Comparison of ENCODE assay signal across 11 cellular contexts in the genomic region with DNA sequence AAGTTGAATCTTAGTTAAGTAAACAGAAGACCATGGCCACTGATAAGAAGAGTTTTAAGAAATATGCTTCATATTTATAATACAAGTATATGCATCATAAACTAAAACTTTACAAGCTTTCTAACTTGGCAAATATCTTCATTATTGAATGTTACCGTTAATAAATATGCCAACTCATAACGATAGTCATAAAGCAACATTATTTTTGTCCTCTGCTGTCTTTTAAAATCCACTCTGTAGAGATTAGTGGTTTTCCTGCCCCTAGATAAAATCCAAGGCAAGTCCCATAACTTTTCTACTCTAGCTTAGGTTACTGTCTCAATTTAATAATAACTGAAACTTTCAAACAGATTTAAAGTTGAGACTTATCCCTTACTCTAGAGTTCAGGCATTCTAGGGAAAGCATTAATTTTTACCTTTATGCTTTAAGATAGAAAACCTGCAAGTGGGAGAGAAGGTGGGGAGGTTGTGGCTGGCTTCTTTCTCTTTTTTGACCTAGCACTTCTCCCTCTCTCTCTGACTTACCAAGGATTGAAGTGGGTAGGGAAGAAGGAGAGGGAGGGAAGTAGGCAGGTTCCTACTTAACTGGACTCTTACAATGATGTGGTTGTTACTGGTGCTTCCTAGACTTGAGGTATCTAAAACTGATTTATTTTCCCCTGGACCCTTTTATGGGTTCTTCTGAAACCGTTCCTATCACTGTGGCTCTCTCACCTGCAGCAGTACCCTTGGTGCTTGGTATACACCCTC. TPM values are rescaled to one million over a fixed set of nuclear protein-coding genes. Genes with fewer than 3 reads are reported as not detected.
DNase-seq lines count a peak whose midpoint lies in the region; ATAC-seq, FAIRE-seq and TF ChIP-seq lines count a peak whose summit lies in the region.
"Had no signal": no experiment of that assay in that cellular context is flagged by ENCODE, and none has a peak within 500 bp of the region (broad histone marks: within the 10 kb centered on the region; RNA-seq: fewer than 3 reads in every experiment).

No MANE protein-coding gene starts in this region.

- H3K36me3 Mint-ChIP-seq in astrocyte (ENCODE audit: low read depth, unreplicated experiment): peaks cover 3% of the 10 kb centered on the region
- H3K36me3 Mint-ChIP-seq in naive thymus-derived CD4-positive, alpha-beta T cell: peaks cover 0 to 20% (median 17%) of the 10 kb centered on the region in 5 donors

- H3K9ac ChIP-seq in HUES48 (ENCODE audit: low read depth, low read length) (no peak overlapping the region), astrocyte (ENCODE audit: low read length) (peak overlapping the region; percentile 69)

- no peak for TF ChIP-seq CTCF in AG04450 (IDR thresholded peaks at IDR 0.05; ENCODE audit: low read depth, low read length)
- TF ChIP-seq CTCF in astrocyte (IDR thresholded peaks at IDR 0.05; ENCODE audit: insufficient read depth, low read depth, low read length): no peak

- no peak for ATAC-seq in naive thymus-derived CD4-positive, alpha-beta T cell
- no peak for ATAC-seq in HG03378 (IDR thresholded peaks at IDR 0.05; ENCODE audit: unreplicated experiment)
- ATAC-seq: gastroesophageal sphincter had no signal

- H3K4me3 ChIP-seq in AG04450 (ENCODE audit: low read depth, low read length): no peak overlapping the region
- H3K4me3 ChIP-seq in HUES48 (ENCODE audit: low read depth, low read length): no peak overlapping the region
- H3K4me3 ChIP-seq in astrocyte (ENCODE audit: insufficient read depth, low read depth, low read length): no peak overlapping the region
- H3K4me3 ChIP-seq in naive thymus-derived CD4-positive, alpha-beta T cell (ENCODE audit: low read length): no peak overlapping the region
- H3K4me3 ChIP-seq: gastroesophageal sphincter had no signal

- peak overlapping the region; percentile 81 for H3K27ac Mint-ChIP-seq in astrocyte (ENCODE audit: unreplicated experiment)
- peak overlapping the region; percentile 62 to 93 (median 90) for H3K27ac Mint-ChIP-seq in naive thymus-derived CD4-positive, alpha-beta T cell

- H3K27me3 Mint-ChIP-seq in astrocyte (ENCODE audit: low read depth, unreplicated experiment): no peaks in the 10 kb centered on the region
- H3K27me3 Mint-ChIP-seq in naive thymus-derived CD4-positive, alpha-beta T cell: no peaks in the 10 kb centered on the region

- H3K27me3 ChIP-seq in AG04450 (ENCODE audit: control insufficient read depth, insufficient read depth, low read length) (no peaks in the 10 kb centered on the region), HUES48 (ENCODE audit: control insufficient read depth, insufficient read depth, low read length) (no peaks in the 10 kb centered on the region), astrocyte (ENCODE audit: insufficient read depth, low read length) (no peaks in the 10 kb centered on the region)
- H3K27me3 ChIP-seq in naive thymus-derived CD4-positive, alpha-beta T cell (ENCODE audit: control insufficient read depth in 2 of 2, insufficient read depth in 2 of 2, low read length in 2 of 2): no peaks in the 10 kb centered on the region
- H3K27me3 ChIP-seq: gastroesophageal sphincter had no signal

- intact Hi-C loops in naive thymus-derived CD4-positive, alpha-beta T cell (cut with micrococcal nuclease): loop anchor here (1.0 kb wide), 2 partner anchors 7 to 28 kb away; no protein-coding TSS in a partner anchor

- H3K9me3 ChIP-seq in AG04450 (ENCODE audit: control insufficient read depth, insufficient read depth, low read length) (no peaks in the 10 kb centered on the region), HUES48 (ENCODE audit: control insufficient read depth, insufficient read depth, low read length) (no peaks in the 10 kb centered on the region), astrocyte (ENCODE audit: insufficient read depth, low read depth, low read length) (no peaks in the 10 kb centered on the region)
- no peaks in the 10 kb centered on the region for H3K9me3 ChIP-seq in naive thymus-derived CD4-positive, alpha-beta T cell (ENCODE audit: control insufficient read depth in 2 of 3, low read length in 3 of 3)
- H3K9me3 ChIP-seq: gastroesophageal sphincter had no signal

- peak overlapping the region; percentile 7 for H3K4me3 Mint-ChIP-seq in astrocyte (ENCODE audit: unreplicated experiment)
- H3K4me3 Mint-ChIP-seq in naive thymus-derived CD4-positive, alpha-beta T cell: peak overlapping the region; percentile 0 to 77 (median 53)

- H3K4me1 ChIP-seq in HUES48 (ENCODE audit: control insufficient read depth, insufficient read depth, low read length) (peaks cover 2% of the 10 kb centered on the region; the same call in 1 of the 2 replicates), astrocyte (ENCODE audit: insufficient read depth, low read length) (peaks cover 53% of the 10 kb centered on the region)
- peaks cover 0 to 20% of the 10 kb centered on the region in 2 donors for H3K4me1 ChIP-seq in naive thymus-derived CD4-positive, alpha-beta T cell (ENCODE audit: control insufficient read depth in 2 of 2, insufficient read depth in 2 of 2, low read length in 2 of 2)

- POLR2A ChIA-PET in AG04450 (lab: Yijun Ruan, JAX): interaction anchor here (0.5 kb wide), 1 partner anchor 115 kb away, joined by 5 read pairs; no protein-coding TSS in a partner anchor
- POLR2A ChIA-PET in naive thymus-derived CD4-positive, alpha-beta T cell (lab: Charles Lee): interaction anchor here (1.0 to 2.3 kb wide), 3 partner anchors 11 to 28 kb away, joined by 3 to 9 read pairs (median 3); no protein-coding TSS in a partner anchor

- FAIRE-seq in astrocyte (lab: Jason Lieb, UNC): no peak

- H2AFZ ChIP-seq in astrocyte (ENCODE audit: low read depth, low read length): no peak overlapping the region

- H3K36me3 ChIP-seq in HUES48 (ENCODE audit: control insufficient read depth, insufficient read depth, low read length) (peaks cover 3% of the 10 kb centered on the region; the same call in 1 of the 2 replicates), astrocyte (ENCODE audit: insufficient read depth, low read length) (peaks cover 10% of the 10 kb centered on the region)
- H3K36me3 ChIP-seq in naive thymus-derived CD4-positive, alpha-beta T cell (ENCODE audit: control insufficient read depth in 2 of 3, insufficient read depth in 3 of 3, low read length in 3 of 3): peaks cover 0 to 10% (median 1%) of the 10 kb centered on the region in 3 experiments

- peak overlapping the region; percentile 89 for H3K27ac ChIP-seq in AG04450 (ENCODE audit: low read depth, low read length)
- H3K27ac ChIP-seq in HUES48 (ENCODE audit: low read depth, low read length): peak overlapping the region; percentile 72
- peak overlapping the region; percentile 96 for H3K27ac ChIP-seq in astrocyte (ENCODE audit: low read depth, low read length)
- peak overlapping the region; percentile 48 for H3K27ac ChIP-seq in naive thymus-derived CD4-positive, alpha-beta T cell (ENCODE audit: low read depth, low read length)

- H4K20me1 ChIP-seq in astrocyte (ENCODE audit: insufficient read depth, low read length): no peaks in the 10 kb centered on the region

- peak overlapping the region; percentile 46 for H3K4me2 ChIP-seq in astrocyte (ENCODE audit: low read length)

- peaks cover 46% of the 10 kb centered on the region for H3K4me1 Mint-ChIP-seq in astrocyte (ENCODE audit: low read depth, unreplicated experiment)
- H3K4me1 Mint-ChIP-seq in naive thymus-derived CD4-positive, alpha-beta T cell: peaks cover 25 to 93% (median 81%) of the 10 kb centered on the region in 7 donors

- DNase-seq in AG04450 (ENCODE audit: low read depth, low spot score) (no peak), astrocyte (ENCODE audit: low read depth) (no peak), DMS114 treated with DMSO at 0.1 percent for 48 hours (lab: John Stamatoyannopoulos, UW; ENCODE audit: unreplicated experiment) (no peak), NCI-H2196 (lab: John Stamatoyannopoulos, UW; ENCODE audit: unreplicated experiment) (no peak)
- no peak for DNase-seq in naive thymus-derived CD4-positive, alpha-beta T cell
- DNase-seq in activated CD8-positive, alpha-beta memory T cell treated with anti-CD3 and anti-CD28 coated beads for 24 hours: no peak
- DNase-seq: DND-41, occipital lobe had no signal

- CTCF ChIA-PET in AG04450 (lab: Charles Lee): interaction anchor here (1.6 kb wide), 1 partner anchor 23 kb away, joined by 6 read pairs; no protein-coding TSS in a partner anchor
- CTCF ChIA-PET in naive thymus-derived CD4-positive, alpha-beta T cell (lab: Charles Lee): interaction anchor here (0.6 kb wide), 1 partner anchor 1438 kb away, joined by 5 read pairs; no protein-coding TSS in a partner anchor

- H3K79me2 ChIP-seq in astrocyte (ENCODE audit: insufficient read depth, low read length): peaks cover 64% of the 10 kb centered on the region

- H3K9me3 Mint-ChIP-seq in astrocyte (ENCODE audit: unreplicated experiment): no peaks in the 10 kb centered on the region
- no peaks in the 10 kb centered on the region for H3K9me3 Mint-ChIP-seq in naive thymus-derived CD4-positive, alpha-beta T cell

RNA-seq across cellular contexts. Expression of a gene that starts 29.6 kb away (rescaled TPM):
- 66.3 and 80.2 TPM in 2 replicates for polyA plus RNA-seq in AG04450 (2011; rRNA removed)
- 42.8 and 56.3 TPM in 2 replicates for polyA minus RNA-seq in AG04450 (2011; rRNA and poly(A)+ RNA removed)
- 48.0 and 54.0 TPM in 2 replicates for total RNA-seq in astrocyte
- 100 to 1,000 TPM in 1 of 5 experiments, 10 to 100 TPM in 4; 51.8 to 142 (median 70.6) TPM for total RNA-seq in naive thymus-derived CD4-positive, alpha-beta T cell
- polyA plus RNA-seq in naive thymus-derived CD4-positive, alpha-beta T cell: 10 to 100 TPM; 10.8 to 12.6 TPM
